In the genomic region with DNA sequence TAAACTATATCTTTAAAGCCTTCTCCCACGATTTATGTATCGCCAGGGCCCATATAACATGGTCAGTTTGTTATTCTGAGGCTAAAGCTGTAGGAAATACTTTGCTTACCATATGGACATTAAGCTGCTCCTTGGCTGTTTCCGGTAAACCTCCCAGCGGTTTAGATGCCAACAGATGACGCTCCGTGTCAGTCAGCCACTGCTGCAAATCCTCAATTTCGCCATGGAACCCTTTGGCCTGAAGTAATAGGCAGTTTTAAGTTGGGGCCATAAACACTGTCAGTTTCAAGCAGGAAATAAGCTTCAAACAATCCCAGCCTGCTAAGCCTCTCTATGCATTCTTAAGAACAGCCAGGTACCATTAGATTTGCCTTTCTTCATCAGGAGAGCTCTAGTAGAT, we compare ENCODE assay signal across 26 cellular contexts.
"Had no signal": no experiment of that assay in that cellular context is flagged by ENCODE, and none has a peak within 500 bp of the region (broad histone marks: within the 10 kb centered on the region; RNA-seq: fewer than 3 reads in every experiment).

No MANE protein-coding gene starts in this region.

- H3K36me3 Mint-ChIP-seq: activated CD8-positive, alpha-beta memory T cell treated with anti-CD3 and anti-CD28 coated beads, Interleukin-2, amount 10 ng/mL, durations not matched to agents 7 days and 5 days; activated naive CD4-positive, alpha-beta T cell treated with anti-CD3 and anti-CD28 coated beads, Interleukin-2, amount 50 U/mL, for 24 hours; naive thymus-derived CD8-positive, alpha-beta T cell had no signal

- H3K4me1 ChIP-seq: breast epithelium, upper lobe of left lung had no signal

- H3K27ac ChIP-seq: breast epithelium, skin epidermis, upper lobe of left lung, VCaP had no signal

- H3K4me3 ChIP-seq: breast epithelium, esophagus squamous epithelium, skin epidermis, thoracic aorta, upper lobe of left lung had no signal

- H3K9me3 ChIP-seq: breast epithelium, esophagus squamous epithelium, thoracic aorta, upper lobe of left lung had no signal

- DNase-seq: activated CD4-positive, alpha-beta memory T cell treated with anti-CD3 and anti-CD28 coated beads, Interleukin-2, amount 10 ng/mL, durations not matched to agents 7 days and 5 days; activated CD4-positive, alpha-beta T cell treated with anti-CD3 and anti-CD28 coated beads, Interleukin-2, amount 10 ng/mL, durations not matched to agents 24 days and 14 days; activated CD4-positive, CD25-positive, alpha-beta regulatory T cell treated with anti-CD3 and anti-CD28 coated beads, Interleukin-2, amount 50 U/mL, for 72 hours; activated CD8-positive, alpha-beta memory T cell treated with anti-CD3 and anti-CD28 coated beads, Interleukin-2, amount 10 ng/mL, durations not matched to agents 7 days and 5 days; activated naive CD8-positive, alpha-beta T cell treated with anti-CD3 and anti-CD28 coated beads, Interleukin-2, amount 50 U/mL, for 24 hours; activated T-cell treated with anti-CD3 and anti-CD28 coated beads, Interleukin-2, amount 50 U/mL, for 48 hours; central memory CD4-positive, alpha-beta T cell; esophagus squamous epithelium; glutamatergic neuron; islet precursor cell; mammary epithelial cell; naive thymus-derived CD8-positive, alpha-beta T cell; right cardiac atrium; stimulated activated CD4-positive, alpha-beta T cell treated with anti-CD3 and anti-CD28 coated beads, Interleukin-12 subunit alpha, Interleukin-12 subunit beta, amount 100 ng/mL, for 4 hours; stimulated activated CD4-positive, alpha-beta T cell treated with anti-CD3 and anti-CD28 coated beads, Interleukin-4, amount 100 ng/mL, for 1 hour; stimulated activated naive CD8-positive, alpha-beta T cell treated with anti-CD3 and anti-CD28 coated beads, Interleukin-15, Interleukin-2, amounts not matched to agents 100 U/mL and 50 U/mL, for 24 hours; SW 1271; T-helper 9 cell; upper lobe of left lung had no signal

- H3K27me3 Mint-ChIP-seq: activated CD4-positive, alpha-beta memory T cell treated with anti-CD3 and anti-CD28 coated beads, Interleukin-2, amount 10 ng/mL, durations not matched to agents 7 days and 5 days; activated CD4-positive, alpha-beta T cell treated with anti-CD3 and anti-CD28 coated beads, Interleukin-2, amount 10 ng/mL, durations not matched to agents 24 days and 14 days; activated CD8-positive, alpha-beta memory T cell treated with anti-CD3 and anti-CD28 coated beads, Interleukin-2, amount 10 ng/mL, durations not matched to agents 7 days and 5 days; activated naive CD8-positive, alpha-beta T cell treated with anti-CD3 and anti-CD28 coated beads, Interleukin-2, amount 50 U/mL, for 24 hours; naive thymus-derived CD8-positive, alpha-beta T cell had no signal

- H3K4me3 Mint-ChIP-seq: activated CD4-positive, alpha-beta memory T cell treated with anti-CD3 and anti-CD28 coated beads, Interleukin-2, amount 10 ng/mL, durations not matched to agents 7 days and 5 days; activated CD4-positive, alpha-beta T cell treated with anti-CD3 and anti-CD28 coated beads, Interleukin-2, amount 10 ng/mL, durations not matched to agents 24 days and 14 days; activated CD8-positive, alpha-beta memory T cell treated with anti-CD3 and anti-CD28 coated beads, Interleukin-2, amount 10 ng/mL, durations not matched to agents 7 days and 5 days; activated naive CD4-positive, alpha-beta T cell treated with anti-CD3 and anti-CD28 coated beads, Interleukin-2, amount 50 U/mL, for 24 hours; activated naive CD8-positive, alpha-beta T cell treated with anti-CD3 and anti-CD28 coated beads, Interleukin-2, amount 50 U/mL, for 24 hours; naive thymus-derived CD8-positive, alpha-beta T cell; T-helper 1 cell treated with Interleukin-12 subunit alpha and Interleukin-12 subunit beta and Interleukin-4 antibody, amounts not matched to agents 30 μg/mL and 1 μg/mL, for 36 hours had no signal

- H3K27ac Mint-ChIP-seq: activated CD4-positive, alpha-beta memory T cell treated with anti-CD3 and anti-CD28 coated beads, Interleukin-2, amount 10 ng/mL, durations not matched to agents 7 days and 5 days; activated CD4-positive, alpha-beta T cell treated with anti-CD3 and anti-CD28 coated beads, Interleukin-2, amount 10 ng/mL, durations not matched to agents 24 days and 14 days; activated CD8-positive, alpha-beta memory T cell treated with anti-CD3 and anti-CD28 coated beads, Interleukin-2, amount 10 ng/mL, durations not matched to agents 7 days and 5 days; activated naive CD4-positive, alpha-beta T cell treated with anti-CD3 and anti-CD28 coated beads, Interleukin-2, amount 50 U/mL, for 24 hours; activated naive CD8-positive, alpha-beta T cell treated with anti-CD3 and anti-CD28 coated beads, Interleukin-2, amount 50 U/mL, for 24 hours; activated T-helper 2 cell treated with anti-CD3 and anti-CD28 coated beads, Interferon-gamma antibody, Interleukin-2, Interleukin-4, amounts not matched to agents 10 μg/mL and 5 μg/mL and 100 μg/mL, durations not matched to agents 14 hours and 24 hours and 36 hours; naive thymus-derived CD8-positive, alpha-beta T cell; T-helper 1 cell treated with Interleukin-12 subunit alpha and Interleukin-12 subunit beta and Interleukin-4 antibody, amounts not matched to agents 30 μg/mL and 1 μg/mL, for 36 hours had no signal

- ATAC-seq: activated CD8-positive, alpha-beta memory T cell treated with anti-CD3 and anti-CD28 coated beads, Interleukin-2, amount 10 ng/mL, durations not matched to agents 7 days and 5 days; activated naive CD8-positive, alpha-beta T cell treated with anti-CD3 and anti-CD28 coated beads, Interleukin-2, amount 50 U/mL, for 24 hours; naive thymus-derived CD8-positive, alpha-beta T cell; right cardiac atrium; stimulated activated naive CD8-positive, alpha-beta T cell treated with anti-CD3 and anti-CD28 coated beads, Interleukin-15, Interleukin-2, amounts not matched to agents 100 U/mL and 50 U/mL, for 24 hours had no signal

- H3K4me1 Mint-ChIP-seq: activated CD4-positive, alpha-beta memory T cell treated with anti-CD3 and anti-CD28 coated beads, Interleukin-2, amount 10 ng/mL, durations not matched to agents 7 days and 5 days; activated CD4-positive, alpha-beta T cell treated with anti-CD3 and anti-CD28 coated beads, Interleukin-2, amount 10 ng/mL, durations not matched to agents 24 days and 14 days; activated CD8-positive, alpha-beta memory T cell treated with anti-CD3 and anti-CD28 coated beads, Interleukin-2, amount 10 ng/mL, durations not matched to agents 7 days and 5 days; activated naive CD4-positive, alpha-beta T cell treated with anti-CD3 and anti-CD28 coated beads, Interleukin-2, amount 50 U/mL, for 24 hours; activated naive CD8-positive, alpha-beta T cell treated with anti-CD3 and anti-CD28 coated beads, Interleukin-2, amount 50 U/mL, for 24 hours; naive thymus-derived CD8-positive, alpha-beta T cell had no signal

- H3K9me3 Mint-ChIP-seq: activated CD4-positive, alpha-beta memory T cell treated with anti-CD3 and anti-CD28 coated beads, Interleukin-2, amount 10 ng/mL, durations not matched to agents 7 days and 5 days; activated CD4-positive, alpha-beta T cell treated with anti-CD3 and anti-CD28 coated beads, Interleukin-2, amount 10 ng/mL, durations not matched to agents 24 days and 14 days; activated naive CD4-positive, alpha-beta T cell treated with anti-CD3 and anti-CD28 coated beads, Interleukin-2, amount 50 U/mL, for 24 hours; activated naive CD8-positive, alpha-beta T cell treated with anti-CD3 and anti-CD28 coated beads, Interleukin-2, amount 50 U/mL, for 24 hours; activated T-helper 2 cell treated with anti-CD3 and anti-CD28 coated beads, Interferon-gamma antibody, Interleukin-2, Interleukin-4, amounts not matched to agents 10 μg/mL and 5 μg/mL and 100 μg/mL, durations not matched to agents 14 hours and 24 hours and 36 hours; naive thymus-derived CD8-positive, alpha-beta T cell; T-helper 1 cell treated with Interleukin-12 subunit alpha and Interleukin-12 subunit beta and Interleukin-4 antibody, amounts not matched to agents 30 μg/mL and 1 μg/mL, for 36 hours had no signal

- H3K27me3 ChIP-seq: breast epithelium, esophagus squamous epithelium, upper lobe of left lung had no signal
